In genomic region chr7:156616269-156617202, GRCh38 we compare ENCODE assay signal across 1 cellular context.
TF ChIP-seq lines count a peak whose summit lies in the region.

No MANE protein-coding gene starts in this region.

TF ChIP-seq in HepG2, 621 proteins besides CTCF, POLR2A, EP300 and RAD21 (continued from another document):
- TF ChIP-seq ZHX1 (CRISPR knock-in tag; IDR thresholded peaks at IDR 0.05; ENCODE audit: low read depth), result no peak
- TF ChIP-seq ETV5 (CRISPR knock-in tag; IDR thresholded peaks at IDR 0.05; ENCODE audit: borderline replicate concordance), result no peak
- TF ChIP-seq GABPB1 (CRISPR knock-in tag; IDR thresholded peaks at IDR 0.05), result peak; percentile 58; the same call in 1 of the 2 replicates
- TF ChIP-seq THRA (CRISPR knock-in tag; IDR thresholded peaks at IDR 0.05; ENCODE audit: borderline replicate concordance), result 0 out of 2 replicates have a peak, but pooled peaks have one; percentile 19
- no peak for TF ChIP-seq ZNF18 (CRISPR knock-in tag; IDR thresholded peaks at IDR 0.05; ENCODE audit: insufficient replicate concordance)
- TF ChIP-seq U2AF1 (optimal IDR thresholded peaks at IDR 0.05; ENCODE audit: low read depth, low read length), result peak; percentile 40
- no peak for TF ChIP-seq NR3C1 (CRISPR knock-in tag; IDR thresholded peaks at IDR 0.05)
- TF ChIP-seq MYC (CRISPR knock-in tag; IDR thresholded peaks at IDR 0.05; ENCODE audit: borderline replicate concordance), result peak; percentile 56; the same call in 1 of the 2 replicates
- no peak for TF ChIP-seq MNT (IDR thresholded peaks at IDR 0.05)
- TF ChIP-seq ZNF781 (CRISPR knock-in tag; IDR thresholded peaks at IDR 0.05; ENCODE audit: borderline replicate concordance, not compliant biosample characterization), result no peak
- TF ChIP-seq HMGXB3 (CRISPR knock-in tag; IDR thresholded peaks at IDR 0.05; ENCODE audit: borderline replicate concordance), result no peak
- TF ChIP-seq ARID4A (CRISPR knock-in tag; IDR thresholded peaks at IDR 0.05; ENCODE audit: borderline replicate concordance), result peak; percentile 25; the same call in 1 of the 2 replicates
- TF ChIP-seq RFX1 (IDR thresholded peaks at IDR 0.05), result no peak
- no peak for TF ChIP-seq ZNF512 (CRISPR knock-in tag; IDR thresholded peaks at IDR 0.05)
- TF ChIP-seq HCFC1 (IDR thresholded peaks at IDR 0.05; ENCODE audit: low read depth, low read length), result no peak
- TF ChIP-seq NR2F1 (CRISPR knock-in tag; IDR thresholded peaks at IDR 0.05), result 0 out of 4 replicates have a peak, but pooled peaks of 1 of the 2 experiments have one; percentile 16
- TF ChIP-seq TEAD2 (CRISPR knock-in tag; IDR thresholded peaks at IDR 0.05), result no peak
- TF ChIP-seq ZNF331 (CRISPR knock-in tag; IDR thresholded peaks at IDR 0.05), result no peak
- no peak for TF ChIP-seq PITX1 (CRISPR knock-in tag; IDR thresholded peaks at IDR 0.05)
- peak; percentile 48; the same call in 1 of the 2 replicates for TF ChIP-seq ZNF709 (CRISPR knock-in tag; IDR thresholded peaks at IDR 0.05)
- TF ChIP-seq ZNF543 (CRISPR knock-in tag; IDR thresholded peaks at IDR 0.05), result 0 out of 2 replicates have a peak, but pooled peaks have one; percentile 28
- no peak for TF ChIP-seq ZNF557 (CRISPR knock-in tag; IDR thresholded peaks at IDR 0.05)
- TF ChIP-seq ZNF816 (CRISPR knock-in tag; IDR thresholded peaks at IDR 0.05; ENCODE audit: borderline replicate concordance), result 0 out of 2 replicates have a peak, but pooled peaks have one; percentile 27
- no peak for TF ChIP-seq ZNF577 (CRISPR knock-in tag; IDR thresholded peaks at IDR 0.05; ENCODE audit: borderline replicate concordance, low read depth)
- TF ChIP-seq MTF2 (CRISPR knock-in tag; IDR thresholded peaks at IDR 0.05; ENCODE audit: borderline replicate concordance), result no peak
- TF ChIP-seq ZNF572 (CRISPR knock-in tag; IDR thresholded peaks at IDR 0.05), result no peak
- TF ChIP-seq ZNF589 (CRISPR knock-in tag; conservative IDR thresholded peaks at IDR 0.05), result no peak
- 0 out of 2 replicates have a peak, but pooled peaks have one; percentile 15 for TF ChIP-seq FOSL2 (CRISPR knock-in tag; IDR thresholded peaks at IDR 0.05)
- 0 out of 2 replicates have a peak, but pooled peaks have one; percentile 14 for TF ChIP-seq ZSCAN31 (CRISPR knock-in tag; IDR thresholded peaks at IDR 0.05; ENCODE audit: low read depth)
- TF ChIP-seq ZNF740 (CRISPR knock-in tag; IDR thresholded peaks at IDR 0.05), result no peak; the same call in 1 of the 2 replicates
- peak; percentile 64; the same call in 1 of the 2 replicates for TF ChIP-seq KLF6 (CRISPR knock-in tag; IDR thresholded peaks at IDR 0.05)
- TF ChIP-seq ZSCAN20 (CRISPR knock-in tag; IDR thresholded peaks at IDR 0.05; ENCODE audit: borderline replicate concordance), result no peak
- no peak for TF ChIP-seq GTF3A (CRISPR knock-in tag; conservative IDR thresholded peaks at IDR 0.05)
- 0 out of 2 replicates have a peak, but pooled peaks have one; percentile 17 for TF ChIP-seq KMT2A (CRISPR knock-in tag; IDR thresholded peaks at IDR 0.05)
- TF ChIP-seq PBX2 (CRISPR knock-in tag; IDR thresholded peaks at IDR 0.05), result no peak
TF ChIP-seq in HepG2: peak in this region for 105.
